In the genomic region with DNA sequence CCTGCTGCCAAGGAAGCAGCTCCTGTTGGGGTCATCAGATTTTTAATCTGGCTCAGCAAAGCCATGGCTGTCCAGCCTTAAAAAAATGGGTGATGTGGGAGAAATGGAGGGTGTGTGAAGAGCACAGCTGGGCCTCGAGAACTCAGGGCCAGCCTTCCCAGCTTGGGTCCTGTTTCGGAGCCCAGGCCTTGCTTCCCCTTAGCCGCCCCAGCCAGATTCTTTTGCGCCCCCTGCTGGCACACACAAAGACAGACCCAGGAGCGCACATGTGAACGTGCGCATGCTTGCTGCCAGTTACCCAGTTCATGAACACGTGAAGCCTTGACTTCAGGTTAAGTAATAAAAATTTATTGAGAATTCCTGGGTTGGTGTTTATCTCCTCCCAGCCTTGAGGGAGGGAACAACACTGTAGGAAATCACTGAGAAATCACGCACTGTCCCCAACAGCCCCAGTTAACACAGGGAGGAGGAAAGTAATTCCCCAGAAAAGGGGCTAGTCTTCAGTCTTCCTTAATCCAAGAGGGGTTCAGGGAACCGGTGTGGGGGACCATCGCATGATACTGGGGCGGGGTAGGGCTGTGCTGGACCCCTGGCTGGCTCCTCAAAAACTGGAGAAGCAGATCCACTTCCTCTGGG, we compare ENCODE assay signal across 8 cellular contexts. TPM values are rescaled to one million over a fixed set of nuclear protein-coding genes. Genes with fewer than 3 reads are reported as not detected.
DNase-seq lines count a peak whose midpoint lies in the region; ATAC-seq, FAIRE-seq and TF ChIP-seq lines count a peak whose summit lies in the region.

No MANE protein-coding gene starts in this region.

- POLR2A ChIA-PET in HepG2 (lab: Yijun Ruan, JAX): interaction anchor here (0.9 to 8.0 kb wide), 6 partner anchors 16 to 96 kb away, joined by 3 to 180 read pairs (median 6); a partner anchor contains a TSS

- peaks cover 57% of the 10 kb centered on the region for H3K4me1 ChIP-seq in HepG2 (ENCODE audit: insufficient read depth, low read length)

- FAIRE-seq in HepG2 (lab: Jason Lieb, UNC): peak; percentile 47

- H3K36me3 ChIP-seq in HepG2 (replicated peaks in 1 of 2; ENCODE audit: control insufficient read depth in 1 of 2, insufficient read depth in 2 of 2, low read length in 2 of 2): peaks cover 22 to 38% of the 10 kb centered on the region in 2 experiments

- CTCF ChIA-PET in HepG2 (lab: Yijun Ruan, JAX; ENCODE audit: low intra/inter-chr PET ratio, low total read pairs): interaction anchor here (0.6 to 2.1 kb wide), 7 partner anchors 19 to 229 kb away, joined by 3 to 15 read pairs (median 4); a partner anchor contains a TSS

- in situ Hi-C loops in G401 (cut with HindIII; ENCODE audit: low sequenced_read_pairs) (no loop called here), HepG2 (cut with HindIII; ENCODE audit: extremely low pct_ligation_motif_present, low pct_unique_long_range_greater_than_20kb) (no loop called here)

- peak; percentile 87 for TF ChIP-seq CTCF in HepG2 (CRISPR knock-in tag; IDR thresholded peaks at IDR 0.05)

- ATAC-seq in HG03097 (IDR thresholded peaks at IDR 0.05; ENCODE audit: low FRiP score, unreplicated experiment) (peak; percentile 37), HepG2 (peak; percentile 54), GM18519 (IDR thresholded peaks at IDR 0.05; ENCODE audit: low FRiP score, unreplicated experiment) (no peak)

- H3K4me2 ChIP-seq in HepG2 (ENCODE audit: low read depth, low read length): no peak overlapping the region

- H4K20me1 ChIP-seq in HepG2 (ENCODE audit: insufficient read depth, low read length): no peaks in the 10 kb centered on the region; the same call in 1 of the 2 replicates

- H3K27me3 ChIP-seq in HepG2 (ENCODE audit: control insufficient read depth in 1 of 2, insufficient read depth in 2 of 2, low read length in 2 of 2): no peaks in the 10 kb centered on the region; a peak in 1 of 5 replicates

- H3K9ac ChIP-seq in HepG2 (ENCODE audit: insufficient read depth, low read depth, low read length): no peak overlapping the region

- TF ChIP-seq POLR2A in HepG2 (IDR thresholded peaks at IDR 0.05; ENCODE audit: insufficient read depth in 1 of 2, low read depth in 2 of 2, low read length in 2 of 2): peak; percentile 4 to 54; a peak in 2 of 4 replicates

- 55% methylated on average over 12 of the region's 12 CpGs for WGBS in HepG2 (ENCODE audit: low lambda C conversion rate)

- no peak for TF ChIP-seq EP300 in HepG2 (IDR thresholded peaks at IDR 0.05; ENCODE audit: low read depth in 2 of 2, low read length in 2 of 2)
- TF ChIP-seq EP300 in HepG2 (CRISPR knock-in tag; IDR thresholded peaks at IDR 0.05; ENCODE audit: borderline replicate concordance): no peak

- intact Hi-C loops in HepG2 (cut with micrococcal nuclease; ENCODE audit: unreplicated experiment): no loop called here

- H3K4me3 ChIP-seq in HepG2 (replicated peaks in 1 of 3; ENCODE audit: insufficient read depth in 1 of 3, low read depth in 2 of 3, low read length in 3 of 3): no peak overlapping the region

- H3K9me3 ChIP-seq in HepG2 (ENCODE audit: low read length): no peaks in the 10 kb centered on the region

- H3K27ac ChIP-seq in cingulate gyrus (ENCODE audit: low read depth, low read length) (peak overlapping the region; percentile 62), HepG2 (ENCODE audit: extremely low read length, insufficient read depth, low read length) (peak overlapping the region; percentile 46)

- no peak overlapping the region for H2AFZ ChIP-seq in HepG2 (ENCODE audit: low read length)

- peaks cover 25% of the 10 kb centered on the region for H3K79me2 ChIP-seq in HepG2 (ENCODE audit: insufficient read depth, low read length)

- no TSS peak for BruUV-seq in HepG2 (replicated peaks; lab: Mats Ljungman, UMichigan)

- peak; percentile 89 for DNase-seq in G401 (ENCODE audit: low spot score)
- peak; percentile 88 for DNase-seq in NCI-H345 (lab: John Stamatoyannopoulos, UW)
- DNase-seq in activated CD4-positive, alpha-beta T cell treated with anti-CD3 and anti-CD28 coated beads for 24 hours (ENCODE audit: low read depth in 2 of 2): peak; percentile 85
- peak; percentile 72 for DNase-seq in HepG2 (ENCODE audit: low spot score)
- DNase-seq in stimulated activated CD4-positive, alpha-beta T cell treated with anti-CD3 and anti-CD28 coated beads, Interleukin-4, amount 100 ng/mL, for 1 hour: peak; percentile 87

- peak; percentile 65 for TF ChIP-seq RAD21 in HepG2 (CRISPR knock-in tag; IDR thresholded peaks at IDR 0.05)

RNA-seq across cellular contexts. Expression of a gene that starts 5.3 kb away (rescaled TPM):
- total RNA-seq in G401 (2014; rRNA removed; shearing (Covaris generic)): 667 and 679 TPM in 2 replicates
- 291 and 394 TPM in 2 replicates for total RNA-seq in HepG2 (2016; rRNA removed; fragmentation: Illumina TruSeq; extraction: Trizol)
- 224 and 243 TPM in 2 replicates for total RNA-seq in HepG2 (2016; cell fraction: cytosol; rRNA removed; fragmentation: Illumina TruSeq; extraction: Trizol; ENCODE audit: low read depth)
- total RNA-seq in HepG2 (2016; cell fraction: insoluble cytoplasmic fraction; rRNA removed; fragmentation: Illumina TruSeq; extraction: Trizol): 284 and 404 TPM in 2 replicates
- total RNA-seq in HepG2 (2016; cell fraction: membrane; rRNA removed; fragmentation: Illumina TruSeq; extraction: Trizol): 358 and 365 TPM in 2 replicates
- total RNA-seq in HepG2 (2016; cell fraction: nucleus; rRNA removed; fragmentation: Illumina TruSeq; extraction: Trizol): 232 and 256 TPM in 2 replicates
- polyA plus RNA-seq in HepG2 (2011; rRNA removed): 425 and 468 TPM in 2 replicates
- 471 and 553 TPM in 2 replicates for polyA plus RNA-seq in HepG2 (2011; cell fraction: cytosol; rRNA removed)
- polyA plus RNA-seq in HepG2 (2011; cell fraction: nucleus; rRNA removed): 362 and 507 TPM in 2 replicates
- 214 and 248 TPM in 2 replicates for polyA plus RNA-seq in HepG2 (2012)
- 212 and 232 TPM in 2 replicates for polyA plus RNA-seq in HepG2 (2016; cell fraction: cytosol; fragmentation: Illumina TruSeq; extraction: Trizol; ENCODE audit: low read depth)
- 290 and 308 TPM in 2 replicates for polyA plus RNA-seq in HepG2 (2016; cell fraction: insoluble cytoplasmic fraction; fragmentation: Illumina TruSeq; extraction: Trizol; ENCODE audit: low read depth)
- polyA plus RNA-seq in HepG2 (2016; cell fraction: membrane; fragmentation: Illumina TruSeq; extraction: Trizol; ENCODE audit: low read depth): 313 and 326 TPM in 2 replicates
- polyA plus RNA-seq in HepG2 (2016; cell fraction: nucleus; fragmentation: Illumina TruSeq; extraction: Trizol; ENCODE audit: insufficient read depth, low read depth): 428 and 438 TPM in 2 replicates
- polyA minus RNA-seq in HepG2 (2011; rRNA and poly(A)+ RNA removed; ENCODE audit: low replicate concordance): 299 and 308 TPM in 2 replicates
- 80.4 and 95.3 TPM in 2 replicates for polyA minus RNA-seq in HepG2 (2011; cell fraction: cytosol; rRNA and poly(A)+ RNA removed)
- 135 and 142 TPM in 2 replicates for polyA minus RNA-seq in HepG2 (2011; cell fraction: nucleus; rRNA and poly(A)+ RNA removed)

RNA-seq across cellular contexts. Expression of a gene that starts 5.6 kb away (rescaled TPM):
- 76.4 and 83.4 TPM in 2 replicates for total RNA-seq in G401 (2014; rRNA removed; shearing (Covaris generic))
- total RNA-seq in HepG2 (2016; rRNA removed; fragmentation: Illumina TruSeq; extraction: Trizol): 130 and 190 TPM in 2 replicates
- 38.0 and 40.3 TPM in 2 replicates for total RNA-seq in HepG2 (2016; cell fraction: cytosol; rRNA removed; fragmentation: Illumina TruSeq; extraction: Trizol; ENCODE audit: low read depth)
- 130 and 206 TPM in 2 replicates for total RNA-seq in HepG2 (2016; cell fraction: insoluble cytoplasmic fraction; rRNA removed; fragmentation: Illumina TruSeq; extraction: Trizol)
- total RNA-seq in HepG2 (2016; cell fraction: membrane; rRNA removed; fragmentation: Illumina TruSeq; extraction: Trizol): 62.9 and 63.2 TPM in 2 replicates
- 52.9 and 57.8 TPM in 2 replicates for total RNA-seq in HepG2 (2016; cell fraction: nucleus; rRNA removed; fragmentation: Illumina TruSeq; extraction: Trizol)
- polyA plus RNA-seq in HepG2 (2011; rRNA removed): 57.7 and 76.3 TPM in 2 replicates
- polyA plus RNA-seq in HepG2 (2011; cell fraction: cytosol; rRNA removed): 64.6 and 65.8 TPM in 2 replicates
- 29.6 and 30.6 TPM in 2 replicates for polyA plus RNA-seq in HepG2 (2011; cell fraction: nucleus; rRNA removed)
- 77.8 and 90.4 TPM in 2 replicates for polyA plus RNA-seq in HepG2 (2012)
- polyA plus RNA-seq in HepG2 (2016; cell fraction: cytosol; fragmentation: Illumina TruSeq; extraction: Trizol; ENCODE audit: low read depth): 33.8 and 36.4 TPM in 2 replicates
- 134 and 149 TPM in 2 replicates for polyA plus RNA-seq in HepG2 (2016; cell fraction: insoluble cytoplasmic fraction; fragmentation: Illumina TruSeq; extraction: Trizol; ENCODE audit: low read depth)
- 37.6 and 40.6 TPM in 2 replicates for polyA plus RNA-seq in HepG2 (2016; cell fraction: membrane; fragmentation: Illumina TruSeq; extraction: Trizol; ENCODE audit: low read depth)
- 54.7 and 59.5 TPM in 2 replicates for polyA plus RNA-seq in HepG2 (2016; cell fraction: nucleus; fragmentation: Illumina TruSeq; extraction: Trizol; ENCODE audit: insufficient read depth, low read depth)
- 28.0 and 64.6 TPM in 2 replicates for polyA minus RNA-seq in HepG2 (2011; rRNA and poly(A)+ RNA removed; ENCODE audit: low replicate concordance)
- 16.4 and 18.5 TPM in 2 replicates for polyA minus RNA-seq in HepG2 (2011; cell fraction: cytosol; rRNA and poly(A)+ RNA removed)
- 29.6 and 33.3 TPM in 2 replicates for polyA minus RNA-seq in HepG2 (2011; cell fraction: nucleus; rRNA and poly(A)+ RNA removed)

RNA-seq across cellular contexts. Expression of a gene that starts 14.0 kb away (rescaled TPM):
- 12.1 and 16.6 TPM in 2 replicates for total RNA-seq in G401 (2014; rRNA removed; shearing (Covaris generic))
- 9.5 and 10.6 TPM in 2 replicates for total RNA-seq in HepG2 (2016; rRNA removed; fragmentation: Illumina TruSeq; extraction: Trizol)
- 2.7 and 2.8 TPM in 2 replicates for total RNA-seq in HepG2 (2016; cell fraction: cytosol; rRNA removed; fragmentation: Illumina TruSeq; extraction: Trizol; ENCODE audit: low read depth)
- total RNA-seq in HepG2 (2016; cell fraction: insoluble cytoplasmic fraction; rRNA removed; fragmentation: Illumina TruSeq; extraction: Trizol): 9.8 and 10.6 TPM in 2 replicates
- 5.0 and 5.3 TPM in 2 replicates for total RNA-seq in HepG2 (2016; cell fraction: membrane; rRNA removed; fragmentation: Illumina TruSeq; extraction: Trizol)
- total RNA-seq in HepG2 (2016; cell fraction: nucleus; rRNA removed; fragmentation: Illumina TruSeq; extraction: Trizol): 6.1 and 6.3 TPM in 2 replicates
- 9.1 and 10.5 TPM in 2 replicates for polyA plus RNA-seq in HepG2 (2011; rRNA removed)
- polyA plus RNA-seq in HepG2 (2011; cell fraction: cytosol; rRNA removed): 8.0 and 10.7 TPM in 2 replicates
- polyA plus RNA-seq in HepG2 (2011; cell fraction: nucleus; rRNA removed): 13.2 and 17.8 TPM in 2 replicates
- polyA plus RNA-seq in HepG2 (2012): 9.0 and 12.4 TPM in 2 replicates
- polyA plus RNA-seq in HepG2 (2016; cell fraction: cytosol; fragmentation: Illumina TruSeq; extraction: Trizol; ENCODE audit: low read depth): 1.6 and 1.7 TPM in 2 replicates
- 8.9 and 12.5 TPM in 2 replicates for polyA plus RNA-seq in HepG2 (2016; cell fraction: insoluble cytoplasmic fraction; fragmentation: Illumina TruSeq; extraction: Trizol; ENCODE audit: low read depth)
- polyA plus RNA-seq in HepG2 (2016; cell fraction: membrane; fragmentation: Illumina TruSeq; extraction: Trizol; ENCODE audit: low read depth): 3.1 and 4.4 TPM in 2 replicates
- polyA plus RNA-seq in HepG2 (2016; cell fraction: nucleus; fragmentation: Illumina TruSeq; extraction: Trizol; ENCODE audit: insufficient read depth, low read depth): 17.8 and 18.0 TPM in 2 replicates
- 14.7 and 22.7 TPM in 2 replicates for polyA minus RNA-seq in HepG2 (2011; rRNA and poly(A)+ RNA removed; ENCODE audit: low replicate concordance)
- 10.0 and 10.3 TPM in 2 replicates for polyA minus RNA-seq in HepG2 (2011; cell fraction: cytosol; rRNA and poly(A)+ RNA removed)
- polyA minus RNA-seq in HepG2 (2011; cell fraction: nucleus; rRNA and poly(A)+ RNA removed): 4.1 and 4.2 TPM in 2 replicates

RNA-seq across cellular contexts. Expression of a gene that starts 21.3 kb away (rescaled TPM):
- total RNA-seq in G401 (2014; rRNA removed; shearing (Covaris generic)): 88.1 and 132 TPM in 2 replicates
- total RNA-seq in HepG2 (2016; rRNA removed; fragmentation: Illumina TruSeq; extraction: Trizol): 84.0 and 89.7 TPM in 2 replicates
- total RNA-seq in HepG2 (2016; cell fraction: cytosol; rRNA removed; fragmentation: Illumina TruSeq; extraction: Trizol; ENCODE audit: low read depth): 98.3 and 102 TPM in 2 replicates
- 84.2 and 105 TPM in 2 replicates for total RNA-seq in HepG2 (2016; cell fraction: insoluble cytoplasmic fraction; rRNA removed; fragmentation: Illumina TruSeq; extraction: Trizol)
- total RNA-seq in HepG2 (2016; cell fraction: membrane; rRNA removed; fragmentation: Illumina TruSeq; extraction: Trizol): 106 and 113 TPM in 2 replicates
- 42.1 and 43.4 TPM in 2 replicates for total RNA-seq in HepG2 (2016; cell fraction: nucleus; rRNA removed; fragmentation: Illumina TruSeq; extraction: Trizol)
- polyA plus RNA-seq in HepG2 (2011; rRNA removed): 287 and 302 TPM in 2 replicates
- 405 and 458 TPM in 2 replicates for polyA plus RNA-seq in HepG2 (2011; cell fraction: cytosol; rRNA removed)
- 151 and 164 TPM in 2 replicates for polyA plus RNA-seq in HepG2 (2011; cell fraction: nucleus; rRNA removed)
- polyA plus RNA-seq in HepG2 (2012): 75.2 and 129 TPM in 2 replicates
- polyA plus RNA-seq in HepG2 (2016; cell fraction: cytosol; fragmentation: Illumina TruSeq; extraction: Trizol; ENCODE audit: low read depth): 86.1 and 87.7 TPM in 2 replicates
- polyA plus RNA-seq in HepG2 (2016; cell fraction: insoluble cytoplasmic fraction; fragmentation: Illumina TruSeq; extraction: Trizol; ENCODE audit: low read depth): 98.5 and 104 TPM in 2 replicates
- polyA plus RNA-seq in HepG2 (2016; cell fraction: membrane; fragmentation: Illumina TruSeq; extraction: Trizol; ENCODE audit: low read depth): 96.1 and 98.2 TPM in 2 replicates
- 57.2 and 57.4 TPM in 2 replicates for polyA plus RNA-seq in HepG2 (2016; cell fraction: nucleus; fragmentation: Illumina TruSeq; extraction: Trizol; ENCODE audit: insufficient read depth, low read depth)
- polyA minus RNA-seq in HepG2 (2011; rRNA and poly(A)+ RNA removed; ENCODE audit: low replicate concordance): 93.0 and 145 TPM in 2 replicates
- 36.8 and 41.7 TPM in 2 replicates for polyA minus RNA-seq in HepG2 (2011; cell fraction: cytosol; rRNA and poly(A)+ RNA removed)
- 37.5 and 38.8 TPM in 2 replicates for polyA minus RNA-seq in HepG2 (2011; cell fraction: nucleus; rRNA and poly(A)+ RNA removed)

RNA-seq across cellular contexts. Expression of a gene that starts 21.5 kb away (rescaled TPM):
- not detected in 2 replicates for total RNA-seq in G401 (2014; rRNA removed; shearing (Covaris generic))
- not detected in 2 replicates for total RNA-seq in HepG2 (2016; rRNA removed; fragmentation: Illumina TruSeq; extraction: Trizol)
- not detected in 2 replicates for total RNA-seq in HepG2 (2016; cell fraction: cytosol; rRNA removed; fragmentation: Illumina TruSeq; extraction: Trizol; ENCODE audit: low read depth)
- not detected in 2 replicates for total RNA-seq in HepG2 (2016; cell fraction: insoluble cytoplasmic fraction; rRNA removed; fragmentation: Illumina TruSeq; extraction: Trizol)
- total RNA-seq in HepG2 (2016; cell fraction: membrane; rRNA removed; fragmentation: Illumina TruSeq; extraction: Trizol): not detected in 2 replicates
- not detected in 2 replicates for total RNA-seq in HepG2 (2016; cell fraction: nucleus; rRNA removed; fragmentation: Illumina TruSeq; extraction: Trizol)
- polyA plus RNA-seq in HepG2 (2011; rRNA removed): not detected in 2 replicates
- not detected in 2 replicates for polyA plus RNA-seq in HepG2 (2011; cell fraction: cytosol; rRNA removed)
- polyA plus RNA-seq in HepG2 (2011; cell fraction: nucleus; rRNA removed): not detected in 2 replicates
- polyA plus RNA-seq in HepG2 (2012): not detected in 2 replicates
- polyA plus RNA-seq in HepG2 (2016; cell fraction: cytosol; fragmentation: Illumina TruSeq; extraction: Trizol; ENCODE audit: low read depth): not detected in 2 replicates
- not detected in 2 replicates for polyA plus RNA-seq in HepG2 (2016; cell fraction: insoluble cytoplasmic fraction; fragmentation: Illumina TruSeq; extraction: Trizol; ENCODE audit: low read depth)
- polyA plus RNA-seq in HepG2 (2016; cell fraction: membrane; fragmentation: Illumina TruSeq; extraction: Trizol; ENCODE audit: low read depth): not detected in 2 replicates
- not detected in 2 replicates for polyA plus RNA-seq in HepG2 (2016; cell fraction: nucleus; fragmentation: Illumina TruSeq; extraction: Trizol; ENCODE audit: insufficient read depth, low read depth)
- polyA minus RNA-seq in HepG2 (2011; rRNA and poly(A)+ RNA removed; ENCODE audit: low replicate concordance): not detected in 2 replicates
- not detected in 2 replicates for polyA minus RNA-seq in HepG2 (2011; cell fraction: cytosol; rRNA and poly(A)+ RNA removed)
- polyA minus RNA-seq in HepG2 (2011; cell fraction: nucleus; rRNA and poly(A)+ RNA removed): not detected in 2 replicates
